8 cellular contexts compared by ENCODE assay signal in the genomic region with DNA sequence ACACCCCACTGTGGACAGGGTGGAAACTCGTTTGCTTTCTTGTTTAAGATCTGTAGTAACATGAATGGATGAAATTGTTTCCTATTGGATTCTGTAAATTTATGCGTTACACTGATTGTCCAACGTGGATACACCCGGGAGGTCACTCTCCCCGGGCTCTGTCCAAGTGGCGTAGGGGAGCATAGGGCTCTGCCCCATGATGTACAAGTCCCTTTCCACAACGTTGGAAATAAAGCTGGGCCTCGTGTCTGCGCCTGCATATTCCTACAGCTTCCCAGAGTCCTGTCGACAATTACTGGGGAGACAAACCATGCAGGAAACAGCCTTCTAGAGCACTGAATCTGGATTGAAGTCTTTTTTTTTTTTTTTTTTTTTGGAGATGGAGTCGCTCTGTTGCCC. TPM values are rescaled to one million over a fixed set of nuclear protein-coding genes. Genes with fewer than 3 reads are reported as not detected.
DNase-seq lines count a peak whose midpoint lies in the region; ATAC-seq and TF ChIP-seq lines count a peak whose summit lies in the region.

No MANE protein-coding gene starts in this region.

- H3K27ac ChIP-seq in KMS-11 (peak overlapping the region; percentile 96), ascending aorta (peak overlapping the region; percentile 77 to 92), thymus (ENCODE audit: low read depth) (peak overlapping the region; percentile 25)

- H3K9me3 ChIP-seq in ascending aorta (no peaks in the 10 kb centered on the region), thymus (ENCODE audit: control insufficient read depth) (no peaks in the 10 kb centered on the region)

- H3K27me3 ChIP-seq in BJ (ENCODE audit: control insufficient read depth, insufficient read depth, low read length) (no peaks in the 10 kb centered on the region), KMS-11 (ENCODE audit: insufficient read depth, low read depth) (no peaks in the 10 kb centered on the region), ascending aorta (no peaks in the 10 kb centered on the region), thymus (ENCODE audit: control insufficient read depth, insufficient read depth) (no peaks in the 10 kb centered on the region)

- DNase-seq in BJ (ENCODE audit: low read depth) = no peak
- DNase-seq in ascending aorta (ENCODE audit: low spot score in 2 of 2) = no peak
- DNase-seq in memory B cell (ENCODE audit: low spot score in 2 of 2) = no peak
- DNase-seq in NK-92 treated with Interleukin-12 subunit alpha and Interleukin-12 subunit beta, amount 100 ng/mL, for 24 hours (lab: John Stamatoyannopoulos, UW) = no peak
- DNase-seq in NCI-H1105 treated with DMSO at 0.1 percent for 48 hours (lab: John Stamatoyannopoulos, UW) = no peak

- H3K4me1 ChIP-seq in KMS-11 (ENCODE audit: low read depth, poor library complexity, severe bottlenecking) (peaks cover 45% of the 10 kb centered on the region), ascending aorta (peaks cover 16 to 41% of the 10 kb centered on the region in 2 donors), thymus (ENCODE audit: control insufficient read depth, insufficient read depth, low read length) (peaks cover 24% of the 10 kb centered on the region)

- peak overlapping the region; percentile 97 for H3K4me3 Mint-ChIP-seq in memory B cell

- H3K36me3 Mint-ChIP-seq in memory B cell = peaks cover 28% of the 10 kb centered on the region

- H3K36me3 ChIP-seq in BJ (ENCODE audit: control insufficient read depth, insufficient read depth, low read length) (peaks cover 20% of the 10 kb centered on the region), KMS-11 (ENCODE audit: insufficient read depth) (peaks cover 28% of the 10 kb centered on the region), ascending aorta (peaks cover 38 to 47% of the 10 kb centered on the region in 2 donors), thymus (ENCODE audit: control insufficient read depth, insufficient read depth) (peaks cover 35% of the 10 kb centered on the region)

- intact Hi-C loops in ascending aorta (cut with DNase I) = loop anchor here (5.0 kb wide), 4 partner anchors 70 to 675 kb away; partner anchors contain the start of genes MED18 and SRSF4

- WGBS in thymus = 1% methylated on average over 11 of the region's 11 CpGs

- TF ChIP-seq CTCF in BJ (IDR thresholded peaks at IDR 0.05; ENCODE audit: insufficient read depth, low read depth, low read length) (no peak), KMS-11 (conservative IDR thresholded peaks at IDR 0.05; ENCODE audit: low read depth, low read length) (no peak), ascending aorta (IDR thresholded peaks at IDR 0.05) (no peak)

- H3K27ac Mint-ChIP-seq in memory B cell = peak overlapping the region; percentile 95

- peaks cover 32% of the 10 kb centered on the region for H3K4me1 Mint-ChIP-seq in memory B cell

- peaks cover 19% of the 10 kb centered on the region for H4K20me1 ChIP-seq in KMS-11 (ENCODE audit: insufficient read depth)

- POLR2A ChIA-PET in BJ (lab: Charles Lee) = no interaction called here

- CTCF ChIA-PET in BJ (lab: Yijun Ruan, JAX) = interaction anchor here (0.7 to 2.7 kb wide), 2 partner anchors 18 to 258 kb away, joined by 3 to 6 read pairs; no protein-coding TSS in a partner anchor

- no peaks in the 10 kb centered on the region for H3K9me3 Mint-ChIP-seq in memory B cell

- no peaks in the 10 kb centered on the region for H3K27me3 Mint-ChIP-seq in memory B cell

- H3K4me3 ChIP-seq in BJ (ENCODE audit: low read depth, low read length) (peak overlapping the region; percentile 71), KMS-11 (IDR thresholded peaks at IDR 0.05; ENCODE audit: insufficient read depth, low read depth, low read length) (no peak overlapping the region), ascending aorta (peak overlapping the region; percentile 69 to 83), thymus (ENCODE audit: low read length) (peak overlapping the region; percentile 68)

- peak overlapping the region; percentile 98 for H3K9ac ChIP-seq in KMS-11

- H3K79me2 ChIP-seq in KMS-11 (ENCODE audit: insufficient read depth, low read depth) = peaks cover 43% of the 10 kb centered on the region

- ATAC-seq in memory B cell (ENCODE audit: low read depth) (no peak), HG03442 (IDR thresholded peaks at IDR 0.05; ENCODE audit: unreplicated experiment) (no peak)

- H3K4me2 ChIP-seq in KMS-11 = peak overlapping the region; percentile 91

- no peak overlapping the region for H2AFZ ChIP-seq in KMS-11 (ENCODE audit: low read depth)

RNA-seq across cellular contexts. Expression of gene RCC1, which starts 1.4 kb away (rescaled TPM):
- polyA plus RNA-seq in BJ (2011; rRNA removed) (27.0 and 41.5 TPM in 2 replicates), thymus (19.4 TPM)
- polyA minus RNA-seq in BJ (2011; rRNA and poly(A)+ RNA removed) = 19.0 and 23.2 TPM in 2 replicates
- total RNA-seq in ascending aorta = 70.5 TPM

RNA-seq across cellular contexts. Expression of gene TRNAU1AP, which starts 45.6 kb away (rescaled TPM):
- 26.6 and 35.5 TPM in 2 replicates for polyA plus RNA-seq in BJ (2011; rRNA removed)
- 10.4 and 10.5 TPM in 2 replicates for polyA minus RNA-seq in BJ (2011; rRNA and poly(A)+ RNA removed)
- 11.0 TPM for total RNA-seq in ascending aorta
- polyA plus RNA-seq in thymus = 38.6 TPM

Comparison
In these comparisons a context has a peak if more than half of its experiments do, and no peak if none do; other contexts are left out.
1. H3K27ac ChIP-seq: peak in every context shown above with its lines; median percentile 96 in KMS-11; 84 in ascending aorta; 25 in thymus.